8 cellular contexts compared by ENCODE assay signal in genomic region chr9:137421838-137422667, GRCh38. TPM values are rescaled to one million over a fixed set of nuclear protein-coding genes. Genes with fewer than 3 reads are reported as not detected.
DNase-seq lines count a peak whose midpoint lies in the region; ATAC-seq and TF ChIP-seq lines count a peak whose summit lies in the region.

No MANE protein-coding gene starts in this region.

- H3K36me3 ChIP-seq in A673 (ENCODE audit: insufficient read depth, low read length, poor library complexity, severe bottlenecking) (no peaks in the 10 kb centered on the region), brain microvascular endothelial cell (replicated peaks) (no peaks in the 10 kb centered on the region)

- no peak for ATAC-seq in GM18858 (IDR thresholded peaks at IDR 0.05; ENCODE audit: unreplicated experiment)

- H3K27ac ChIP-seq in A673 (ENCODE audit: low read depth, low read length, poor library complexity, severe bottlenecking) (peak overlapping the region; percentile 72), HL-60 (replicated peaks) (peak overlapping the region; percentile 63), brain microvascular endothelial cell (no peak overlapping the region)

- no peaks in the 10 kb centered on the region for H3K9me3 Mint-ChIP-seq in mesothelial cell of epicardium

- no peak for DNase-seq in A673 (ENCODE audit: low spot score)
- no peak for DNase-seq in HL-60 (ENCODE audit: low read depth in 1 of 2, low spot score in 1 of 2)
- DNase-seq in brain microvascular endothelial cell: no peak
- DNase-seq in mesothelial cell of epicardium (ENCODE audit: low spot score in 2 of 2, unreplicated experiment in 2 of 2): no peak
- no peak for DNase-seq in stimulated activated CD4-positive, alpha-beta T cell treated with anti-CD3 and anti-CD28 coated beads, Interleukin-1b, Interleukin-23, amount 100 ng/mL, for 48 hours
- DNase-seq in A172 (ENCODE audit: low spot score): no peak
- no peak for DNase-seq in AML-193 (lab: John Stamatoyannopoulos, UW)

- H3K36me3 Mint-ChIP-seq in mesothelial cell of epicardium: no peaks in the 10 kb centered on the region

- peak overlapping the region; percentile 69 for H3K27ac Mint-ChIP-seq in mesothelial cell of epicardium

- CTCF ChIA-PET in A673 (lab: Charles Lee): interaction anchor here (0.9 to 1.1 kb wide), 2 partner anchors 22 to 136 kb away, joined by 4 to 7 read pairs; no protein-coding TSS in a partner anchor

- POLR2A ChIA-PET in A673 (lab: Charles Lee; ENCODE audit: low non-redundant PET): no interaction called here

- no peaks in the 10 kb centered on the region for H3K9me3 ChIP-seq in A673 (ENCODE audit: low read depth, low read length, poor library complexity, severe bottlenecking)

- intact Hi-C loops in A673 (cut with micrococcal nuclease; ENCODE audit: unreplicated experiment): no loop called here

- H3K4me1 Mint-ChIP-seq in mesothelial cell of epicardium: peaks cover 17% of the 10 kb centered on the region

- peak overlapping the region; percentile 97 for H3K4me3 ChIP-seq in A673 (ENCODE audit: low read depth, low read length, poor library complexity, severe bottlenecking)
- H3K4me3 ChIP-seq in HL-60 (replicated peaks; ENCODE audit: insufficient read depth, low read length): peak overlapping the region; percentile 85
- H3K4me3 ChIP-seq in brain microvascular endothelial cell (ENCODE audit: low read depth, low read length): peak overlapping the region; percentile 71

- no peaks in the 10 kb centered on the region for H3K27me3 ChIP-seq in A673 (replicated peaks; ENCODE audit: insufficient read depth, low read depth, low read length, poor library complexity)
- H3K27me3 ChIP-seq in HL-60 (ENCODE audit: insufficient read depth, poor library complexity, severe bottlenecking): no peaks in the 10 kb centered on the region
- H3K27me3 ChIP-seq in brain microvascular endothelial cell (replicated peaks): no peaks in the 10 kb centered on the region

- H3K27me3 Mint-ChIP-seq in mesothelial cell of epicardium (ENCODE audit: low read depth): no peaks in the 10 kb centered on the region

- no peaks in the 10 kb centered on the region for H3K4me1 ChIP-seq in A673 (ENCODE audit: insufficient read depth, low read length, poor library complexity, severe bottlenecking)

- in situ Hi-C loops in brain microvascular endothelial cell (cut with HindIII; ENCODE audit: low pct_ligation_motif_present, low sequenced_read_pairs): no loop called here

- TF ChIP-seq CTCF in A673 (conservative IDR thresholded peaks at IDR 0.05; ENCODE audit: low read depth, low read length): no peak
- TF ChIP-seq CTCF in HL-60 (IDR thresholded peaks at IDR 0.05; ENCODE audit: insufficient read depth, low read length): no peak
- no peak for TF ChIP-seq CTCF in brain microvascular endothelial cell (IDR thresholded peaks at IDR 0.05; ENCODE audit: low read depth, low read length, missing control alignments)
- no peak for TF ChIP-seq CTCF in mesothelial cell of epicardium (IDR thresholded peaks at IDR 0.05; ENCODE audit: unreplicated experiment)

- BruUV-seq in A673 (replicated peaks; lab: Mats Ljungman, UMichigan): TSS peak; percentile 67

- peak overlapping the region; percentile 79 for H3K4me3 Mint-ChIP-seq in mesothelial cell of epicardium

RNA-seq across cellular contexts. Expression of gene EXD3, which starts 0.9 kb away (rescaled TPM):
- total RNA-seq in A673 (2021): 6.3 and 9.4 TPM in 2 replicates
- total RNA-seq in mesothelial cell of epicardium: 37.2 to 38.2 TPM (median 37.3 TPM) in 3 replicates
- 3.4 and 9.9 TPM in 2 replicates for total RNA-seq in A172 (2014; rRNA removed; shearing (Covaris generic))

RNA-seq across cellular contexts. Expression of gene NOXA1, which starts 1.1 kb away (rescaled TPM):
- total RNA-seq in A673 (2021) (0.28 and 0.79 TPM in 2 replicates), mesothelial cell of epicardium (19.9 to 22.1 TPM (median 21.4 TPM) in 3 replicates)
- 1.7 and 3.3 TPM in 2 replicates for total RNA-seq in A172 (2014; rRNA removed; shearing (Covaris generic))

RNA-seq across cellular contexts. Expression of gene ENTPD8, which starts 19.1 kb away (rescaled TPM):
- total RNA-seq in A673 (2021) (not detected in 2 replicates), mesothelial cell of epicardium (1.4 to 1.7 TPM (median 1.6 TPM) in 3 replicates)
- 0.83 and 0.98 TPM in 2 replicates for total RNA-seq in A172 (2014; rRNA removed; shearing (Covaris generic))

RNA-seq across cellular contexts. Expression of gene NSMF, which starts 37.1 kb away (rescaled TPM):
- total RNA-seq in A673 (2021) (52.7 and 54.9 TPM in 2 replicates), mesothelial cell of epicardium (85.3 to 85.6 TPM (median 85.3 TPM) in 3 replicates)
- total RNA-seq in A172 (2014; rRNA removed; shearing (Covaris generic)): 45.1 and 46.4 TPM in 2 replicates
